In the genomic region with DNA sequence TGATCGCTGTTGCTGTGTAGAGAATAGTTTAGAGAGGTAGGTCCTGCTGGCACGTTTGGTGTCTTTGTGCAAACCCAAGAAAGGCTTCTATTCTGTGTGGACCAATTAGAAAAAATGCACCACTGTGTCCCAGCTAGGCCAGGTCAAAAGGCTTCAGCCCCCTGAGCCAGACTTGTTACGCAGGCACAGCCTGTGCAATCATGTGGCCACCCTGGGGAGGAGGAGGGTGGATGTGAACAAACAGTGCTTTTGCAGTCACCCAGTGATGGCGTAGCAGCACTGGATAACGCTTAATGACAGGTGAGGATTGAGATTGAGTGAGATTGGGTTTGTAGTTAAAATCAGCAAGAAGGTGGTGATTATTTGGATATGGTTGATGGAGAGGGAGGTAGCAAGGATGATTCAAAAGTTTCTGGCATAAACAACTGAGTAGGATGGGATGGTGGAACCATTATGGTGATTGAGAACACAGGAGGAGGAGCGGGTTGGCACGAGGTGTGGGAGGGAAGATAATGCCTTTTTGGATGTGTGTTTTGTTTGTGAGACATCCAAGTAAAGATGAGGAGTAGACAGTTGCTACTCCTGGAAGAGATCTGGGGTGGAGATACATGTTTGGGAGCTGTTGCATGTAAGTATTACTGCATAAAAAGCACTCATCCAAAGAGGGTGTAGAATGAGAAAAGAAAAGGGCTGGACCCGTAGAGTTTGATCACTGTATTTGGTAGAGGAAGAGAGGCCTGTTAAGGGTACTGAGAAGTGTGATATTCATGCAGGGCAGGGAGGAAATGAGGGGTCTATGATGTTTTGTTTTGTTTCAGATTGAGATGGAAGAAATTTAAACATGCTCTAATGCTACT, we compare ENCODE assay signal across 27 cellular contexts. TPM values are rescaled to one million over a fixed set of nuclear protein-coding genes. Genes with fewer than 3 reads are reported as not detected.
DNase-seq lines count a peak whose midpoint lies in the region; ATAC-seq, FAIRE-seq and TF ChIP-seq lines count a peak whose summit lies in the region.
"Had no signal": no experiment of that assay in that cellular context is flagged by ENCODE, and none has a peak within 500 bp of the region (broad histone marks: within the 10 kb centered on the region; RNA-seq: fewer than 3 reads in every experiment).

No MANE protein-coding gene starts in this region.

- no peak for DNase-seq in activated CD8-positive, alpha-beta T cell treated with anti-CD3 and anti-CD28 coated beads, Interleukin-2, amount 10 ng/mL, durations not matched to agents 7 days and 5 days
- DNase-seq in activated CD8-positive, alpha-beta T cell treated with anti-CD3 and anti-CD28 coated beads for 36 hours: no peak
- peak; percentile 68 for DNase-seq in NCI-H69 (lab: John Stamatoyannopoulos, UW)
- DNase-seq in effector memory CD8-positive, alpha-beta T cell: no peak
- peak; percentile 62 for DNase-seq in osteoblast (ENCODE audit: insufficient read length, low spot score, missing footprints)
- no peak for DNase-seq in frontal cortex (ENCODE audit: low spot score in 2 of 2)
- no peak for DNase-seq in medulla oblongata (ENCODE audit: extremely low spot score)
- no peak for DNase-seq in neural progenitor cell (ENCODE audit: low spot score)
- DNase-seq: activated effector memory CD4-positive, alpha-beta T cell treated with Interleukin-2 at 50 U/mL for 16 hours; CD4-positive, CD25-positive, alpha-beta regulatory T cell; central memory CD4-positive, alpha-beta T cell; DND-41; KG1; NCI-H1694 treated with DMSO at 0.1 percent for 48 hours; NCI-H2171 treated with DMSO at 0.1 percent for 48 hours; NCI-H526; SHP77; stimulated activated naive CD4-positive, alpha-beta T cell treated with Interleukin-2 at 50 U/mL for 16 hours; SW 1271; T1000; testis; uterus had no signal

- H3K9ac ChIP-seq in neural progenitor cell: no peak overlapping the region

- H3K27me3 ChIP-seq in osteoblast (ENCODE audit: insufficient read depth, low read length) (no peaks in the 10 kb centered on the region), neural progenitor cell (no peaks in the 10 kb centered on the region)
- H3K27me3 ChIP-seq: testis, uterus had no signal

- no peak overlapping the region for H2AFZ ChIP-seq in osteoblast (ENCODE audit: low read length)
- H2AFZ ChIP-seq in neural progenitor cell (replicated peaks): no peak overlapping the region

- CTCF ChIA-PET in activated CD8-positive, alpha-beta T cell treated with anti-CD3 and anti-CD28 coated beads, Interleukin-2, amount 10 ng/mL, durations not matched to agents 7 days and 5 days (lab: Charles Lee): interaction anchor here (1.0 kb wide), 1 partner anchor 110 kb away, joined by 3 read pairs; no protein-coding TSS in a partner anchor
- CTCF ChIA-PET in activated CD8-positive, alpha-beta T cell treated with anti-CD3 and anti-CD28 coated beads for 36 hours (lab: Charles Lee): no interaction called here

- H3K79me2 ChIP-seq in osteoblast (ENCODE audit: insufficient read depth, low read length): peaks cover 97% of the 10 kb centered on the region
- H3K79me2 ChIP-seq in neural progenitor cell (ENCODE audit: low read depth): peaks cover 60% of the 10 kb centered on the region

- H3K36me3 ChIP-seq in osteoblast (ENCODE audit: insufficient read depth, low read length): peaks cover 59% of the 10 kb centered on the region
- no peaks in the 10 kb centered on the region for H3K36me3 ChIP-seq in neural progenitor cell
- H3K36me3 ChIP-seq: uterus had no signal

- H3K4me3 ChIP-seq in osteoblast (ENCODE audit: insufficient read depth, low read length) (no peak overlapping the region), neural progenitor cell (no peak overlapping the region)
- H3K4me3 ChIP-seq: testis, uterus had no signal

- no peaks in the 10 kb centered on the region for H3K9me3 ChIP-seq in osteoblast (ENCODE audit: low read depth, low read length)
- no peaks in the 10 kb centered on the region for H3K9me3 ChIP-seq in neural progenitor cell (ENCODE audit: low read depth)
- H3K9me3 ChIP-seq: testis, uterus had no signal

- no peak for TF ChIP-seq CTCF in activated CD8-positive, alpha-beta T cell treated with anti-CD3 and anti-CD28 coated beads for 36 hours (IDR thresholded peaks at IDR 0.05)
- TF ChIP-seq CTCF in osteoblast (IDR thresholded peaks at IDR 0.05; ENCODE audit: extremely low read depth, low read depth, low read length): no peak
- no peak for TF ChIP-seq CTCF in neural progenitor cell (IDR thresholded peaks at IDR 0.05)

- H3K27ac ChIP-seq in osteoblast (ENCODE audit: low read depth, low read length) (no peak overlapping the region), neural progenitor cell (no peak overlapping the region)
- H3K27ac ChIP-seq: 22Rv1, testis, uterus had no signal

- H3K4me2 ChIP-seq in osteoblast (ENCODE audit: insufficient read depth, low read length) (no peak overlapping the region), neural progenitor cell (no peak overlapping the region)

- H3K4me1 ChIP-seq in osteoblast (ENCODE audit: insufficient read depth, low read length) (peaks cover 22% of the 10 kb centered on the region), neural progenitor cell (peaks cover 10% of the 10 kb centered on the region)
- H3K4me1 ChIP-seq: testis, uterus had no signal

- H3F3A ChIP-seq in neural progenitor cell (ENCODE audit: low read depth): peaks cover 9% of the 10 kb centered on the region

- no peaks in the 10 kb centered on the region for H3K27me3 Mint-ChIP-seq in activated CD8-positive, alpha-beta T cell treated with anti-CD3 and anti-CD28 coated beads, Interleukin-2, amount 10 ng/mL, durations not matched to agents 7 days and 5 days (ENCODE audit: low read depth)
- no peaks in the 10 kb centered on the region for H3K27me3 Mint-ChIP-seq in activated CD8-positive, alpha-beta T cell treated with anti-CD3 and anti-CD28 coated beads for 36 hours
- no peaks in the 10 kb centered on the region for H3K27me3 Mint-ChIP-seq in effector memory CD8-positive, alpha-beta T cell
- H3K27me3 Mint-ChIP-seq in neural progenitor cell (ENCODE audit: insufficient read depth, low read depth): peaks cover 4% of the 10 kb centered on the region
- H3K27me3 Mint-ChIP-seq: CD4-positive, CD25-positive, alpha-beta regulatory T cell had no signal

- peaks cover 22% of the 10 kb centered on the region for H3K4me1 Mint-ChIP-seq in activated CD8-positive, alpha-beta T cell treated with anti-CD3 and anti-CD28 coated beads, Interleukin-2, amount 10 ng/mL, durations not matched to agents 7 days and 5 days (ENCODE audit: low read depth)
- peaks cover 11% of the 10 kb centered on the region for H3K4me1 Mint-ChIP-seq in activated CD8-positive, alpha-beta T cell treated with anti-CD3 and anti-CD28 coated beads for 36 hours (ENCODE audit: low read depth)
- peaks cover 12 to 24% of the 10 kb centered on the region in 2 donors for H3K4me1 Mint-ChIP-seq in effector memory CD8-positive, alpha-beta T cell (ENCODE audit: low read depth in 2 of 2)
- peaks cover 6% of the 10 kb centered on the region for H3K4me1 Mint-ChIP-seq in neural progenitor cell

- no peak for FAIRE-seq in frontal cortex (lab: Jason Lieb, UNC)
- FAIRE-seq: GM18507 had no signal

- intact Hi-C loops in activated CD8-positive, alpha-beta T cell treated with anti-CD3 and anti-CD28 coated beads for 36 hours (cut with micrococcal nuclease): no loop called here

- ATAC-seq in activated CD8-positive, alpha-beta T cell treated with anti-CD3 and anti-CD28 coated beads, Interleukin-2, amount 10 ng/mL, durations not matched to agents 7 days and 5 days: no peak
- no peak for ATAC-seq in activated CD8-positive, alpha-beta T cell treated with anti-CD3 and anti-CD28 coated beads for 36 hours
- ATAC-seq in effector memory CD8-positive, alpha-beta T cell (replicated peaks): no peak
- ATAC-seq: HCT116, Panc1, sciatic nerve had no signal

- H3K9me3 Mint-ChIP-seq in activated CD8-positive, alpha-beta T cell treated with anti-CD3 and anti-CD28 coated beads, Interleukin-2, amount 10 ng/mL, durations not matched to agents 7 days and 5 days (ENCODE audit: insufficient read depth): no peaks in the 10 kb centered on the region
- H3K9me3 Mint-ChIP-seq in activated CD8-positive, alpha-beta T cell treated with anti-CD3 and anti-CD28 coated beads for 36 hours: no peaks in the 10 kb centered on the region
- no peaks in the 10 kb centered on the region for H3K9me3 Mint-ChIP-seq in effector memory CD8-positive, alpha-beta T cell
- peaks cover 4% of the 10 kb centered on the region for H3K9me3 Mint-ChIP-seq in neural progenitor cell

- H4K20me1 ChIP-seq in osteoblast (ENCODE audit: insufficient read depth, low read length): peaks cover 32% of the 10 kb centered on the region
- peaks cover 5% of the 10 kb centered on the region for H4K20me1 ChIP-seq in neural progenitor cell (ENCODE audit: low read depth)

- H3K4me3 Mint-ChIP-seq in activated CD8-positive, alpha-beta T cell treated with anti-CD3 and anti-CD28 coated beads, Interleukin-2, amount 10 ng/mL, durations not matched to agents 7 days and 5 days: no peak overlapping the region
- H3K4me3 Mint-ChIP-seq in activated CD8-positive, alpha-beta T cell treated with anti-CD3 and anti-CD28 coated beads for 36 hours: no peak overlapping the region
- H3K4me3 Mint-ChIP-seq in effector memory CD8-positive, alpha-beta T cell: peak overlapping the region in 1 of 2 donors; percentile 26
- H3K4me3 Mint-ChIP-seq in neural progenitor cell: no peak overlapping the region
- H3K4me3 Mint-ChIP-seq: CD4-positive, CD25-positive, alpha-beta regulatory T cell had no signal

- H3K27ac Mint-ChIP-seq in activated CD8-positive, alpha-beta T cell treated with anti-CD3 and anti-CD28 coated beads, Interleukin-2, amount 10 ng/mL, durations not matched to agents 7 days and 5 days: peak overlapping the region; percentile 2
- no peak overlapping the region for H3K27ac Mint-ChIP-seq in activated CD8-positive, alpha-beta T cell treated with anti-CD3 and anti-CD28 coated beads for 36 hours
- peak overlapping the region; percentile 7 to 56 for H3K27ac Mint-ChIP-seq in effector memory CD8-positive, alpha-beta T cell
- H3K27ac Mint-ChIP-seq in neural progenitor cell: no peak overlapping the region

- POLR2A ChIA-PET in activated CD8-positive, alpha-beta T cell treated with anti-CD3 and anti-CD28 coated beads, Interleukin-2, amount 10 ng/mL, durations not matched to agents 7 days and 5 days (lab: Charles Lee): no interaction called here
- POLR2A ChIA-PET in activated CD8-positive, alpha-beta T cell treated with anti-CD3 and anti-CD28 coated beads for 36 hours (lab: Charles Lee): no interaction called here

- H3K36me3 Mint-ChIP-seq in activated CD8-positive, alpha-beta T cell treated with anti-CD3 and anti-CD28 coated beads, Interleukin-2, amount 10 ng/mL, durations not matched to agents 7 days and 5 days (ENCODE audit: low read depth): peaks cover 14% of the 10 kb centered on the region
- H3K36me3 Mint-ChIP-seq in activated CD8-positive, alpha-beta T cell treated with anti-CD3 and anti-CD28 coated beads for 36 hours (ENCODE audit: low read depth): peaks cover 4% of the 10 kb centered on the region
- H3K36me3 Mint-ChIP-seq in effector memory CD8-positive, alpha-beta T cell (ENCODE audit: insufficient read depth): no peaks in the 10 kb centered on the region
- H3K36me3 Mint-ChIP-seq in neural progenitor cell: peaks cover 18% of the 10 kb centered on the region

RNA-seq across cellular contexts. Expression of a gene that starts 6.7 kb away (rescaled TPM):
- total RNA-seq in activated CD8-positive, alpha-beta T cell treated with anti-CD3 and anti-CD28 coated beads, Interleukin-2, amount 10 ng/mL, durations not matched to agents 7 days and 5 days: 1 to 10 TPM; 7.7 to 8.0 TPM
- 1 to 10 TPM; 3.5 to 4.9 TPM for total RNA-seq in activated CD8-positive, alpha-beta T cell treated with anti-CD3 and anti-CD28 coated beads for 36 hours
- total RNA-seq in osteoblast (78.4 and 109 TPM in 2 replicates), frontal cortex (6.9 TPM), neural progenitor cell (ENCODE audit: low replicate concordance) (14.2 and 25.5 TPM in 2 replicates)

Comparison
In these comparisons a context has a peak if more than half of its experiments do, and no peak if none do; other contexts are left out.
1. H3K27ac Mint-ChIP-seq: peak in activated CD8-positive, alpha-beta T cell treated with anti-CD3 and anti-CD28 coated beads, Interleukin-2, amount 10 ng/mL, durations not matched to agents 7 days and 5 days (single experiment) and effector memory CD8-positive, alpha-beta T cell (2 of 2); none in activated CD8-positive, alpha-beta T cell treated with anti-CD3 and anti-CD28 coated beads for 36 hours (single experiment) and neural progenitor cell (single experiment).
2. DNase-seq: peak in NCI-H69 (single experiment) and osteoblast (single experiment); none in activated CD8-positive, alpha-beta T cell treated with anti-CD3 and anti-CD28 coated beads, Interleukin-2, amount 10 ng/mL, durations not matched to agents 7 days and 5 days (single experiment), activated CD8-positive, alpha-beta T cell treated with anti-CD3 and anti-CD28 coated beads for 36 hours (single experiment), effector memory CD8-positive, alpha-beta T cell (0 of 3), frontal cortex (0 of 2), medulla oblongata (single experiment) and neural progenitor cell (single experiment).